Comparison of ENCODE assay signal across 1 cellular context in the genomic region with DNA sequence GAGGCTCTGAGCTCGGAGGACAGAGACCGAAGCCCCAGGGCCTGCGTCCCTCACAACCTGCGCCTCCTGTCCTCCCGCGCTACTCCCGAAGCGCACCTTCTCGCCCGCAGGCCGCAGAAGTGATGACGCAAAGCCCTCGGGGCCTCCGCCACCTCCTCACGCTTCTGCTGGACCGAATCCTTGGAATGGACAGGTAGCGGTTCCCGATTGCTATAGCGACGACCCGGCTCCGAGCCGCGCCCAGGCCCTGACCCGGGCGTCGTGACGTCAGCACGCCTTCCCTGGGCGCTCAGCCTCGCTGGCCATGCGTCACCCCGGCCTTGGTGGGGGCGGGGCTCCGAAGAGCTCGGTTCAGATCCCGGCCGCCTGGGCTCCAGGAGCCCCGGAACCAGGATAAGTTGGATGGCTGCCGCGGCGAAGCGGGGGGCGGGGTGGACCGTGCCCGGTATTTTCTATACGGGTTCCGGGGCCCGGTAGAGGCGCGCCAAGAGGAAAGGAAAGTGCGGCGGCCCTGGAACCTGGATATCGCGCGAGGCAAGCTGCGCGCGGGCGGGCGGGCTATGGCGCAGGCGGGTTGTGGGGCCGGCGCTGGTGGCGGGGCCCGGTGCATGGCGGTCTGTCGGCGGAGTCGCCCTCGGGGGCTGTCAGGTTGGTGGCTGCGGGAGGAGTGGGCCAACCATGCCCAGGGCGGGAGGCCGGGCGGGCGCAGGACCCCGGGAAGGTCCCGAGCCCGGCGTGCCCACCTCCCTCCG.
TF ChIP-seq lines count a peak whose summit lies in the region.

A gene (plus strand): TSS at position 542 of the 752 bp plus-strand sequence. CDS start 21,417 bp downstream, outside the sequence.

TF ChIP-seq in HepG2, 621 proteins besides CTCF, POLR2A, EP300 and RAD21 (continued from another document and continues in another):
- TF ChIP-seq, protein P1, sequence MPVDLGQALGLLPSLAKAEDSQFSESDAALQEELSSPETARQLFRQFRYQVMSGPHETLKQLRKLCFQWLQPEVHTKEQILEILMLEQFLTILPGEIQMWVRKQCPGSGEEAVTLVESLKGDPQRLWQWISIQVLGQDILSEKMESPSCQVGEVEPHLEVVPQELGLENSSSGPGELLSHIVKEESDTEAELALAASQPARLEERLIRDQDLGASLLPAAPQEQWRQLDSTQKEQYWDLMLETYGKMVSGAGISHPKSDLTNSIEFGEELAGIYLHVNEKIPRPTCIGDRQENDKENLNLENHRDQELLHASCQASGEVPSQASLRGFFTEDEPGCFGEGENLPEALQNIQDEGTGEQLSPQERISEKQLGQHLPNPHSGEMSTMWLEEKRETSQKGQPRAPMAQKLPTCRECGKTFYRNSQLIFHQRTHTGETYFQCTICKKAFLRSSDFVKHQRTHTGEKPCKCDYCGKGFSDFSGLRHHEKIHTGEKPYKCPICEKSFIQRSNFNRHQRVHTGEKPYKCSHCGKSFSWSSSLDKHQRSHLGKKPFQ (CRISPR knock-in tag; IDR thresholded peaks at IDR 0.05; ENCODE audit: insufficient replicate concordance): peak; percentile 88
- TF ChIP-seq, protein P2, sequence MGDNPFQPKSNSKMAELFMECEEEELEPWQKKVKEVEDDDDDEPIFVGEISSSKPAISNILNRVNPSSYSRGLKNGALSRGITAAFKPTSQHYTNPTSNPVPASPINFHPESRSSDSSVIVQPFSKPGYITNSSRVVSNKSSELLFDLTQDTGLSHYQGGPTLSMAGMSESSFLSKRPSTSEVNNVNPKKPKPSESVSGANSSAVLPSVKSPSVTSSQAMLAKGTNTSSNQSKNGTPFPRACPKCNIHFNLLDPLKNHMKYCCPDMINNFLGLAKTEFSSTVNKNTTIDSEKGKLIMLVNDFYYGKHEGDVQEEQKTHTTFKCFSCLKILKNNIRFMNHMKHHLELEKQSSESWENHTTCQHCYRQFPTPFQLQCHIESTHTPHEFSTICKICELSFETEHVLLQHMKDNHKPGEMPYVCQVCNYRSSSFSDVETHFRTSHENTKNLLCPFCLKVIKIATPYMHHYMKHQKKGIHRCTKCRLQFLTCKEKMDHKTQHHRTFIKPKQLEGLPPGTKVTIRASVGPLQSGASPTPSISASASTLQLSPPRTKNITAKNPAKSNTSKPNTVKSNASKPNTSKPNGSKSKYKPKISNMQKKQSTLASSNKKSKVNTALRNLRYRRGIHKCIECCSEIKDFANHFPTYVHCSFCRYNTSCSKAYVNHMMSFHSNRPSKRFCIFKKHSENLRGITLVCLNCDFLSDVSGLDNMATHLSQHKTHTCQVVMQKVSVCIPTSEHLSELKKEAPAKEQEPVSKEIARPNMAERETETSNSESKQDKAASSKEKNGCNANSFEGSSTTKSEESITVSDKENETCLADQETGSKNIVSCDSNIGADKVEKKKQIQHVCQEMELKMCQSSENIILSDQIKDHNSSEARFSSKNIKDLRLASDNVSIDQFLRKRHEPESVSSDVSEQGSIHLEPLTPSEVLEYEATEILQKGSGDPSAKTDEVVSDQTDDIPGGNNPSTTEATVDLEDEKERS (CRISPR knock-in tag; IDR thresholded peaks at IDR 0.05): peak; percentile 41; the same call in 1 of the 2 replicates
- peak; percentile 86 for TF ChIP-seq ZNF124 (CRISPR knock-in tag; IDR thresholded peaks at IDR 0.05)
- peak; percentile 94 for TF ChIP-seq ZNF703 (CRISPR knock-in tag; IDR thresholded peaks at IDR 0.05; ENCODE audit: borderline replicate concordance)
- TF ChIP-seq, protein P3, sequence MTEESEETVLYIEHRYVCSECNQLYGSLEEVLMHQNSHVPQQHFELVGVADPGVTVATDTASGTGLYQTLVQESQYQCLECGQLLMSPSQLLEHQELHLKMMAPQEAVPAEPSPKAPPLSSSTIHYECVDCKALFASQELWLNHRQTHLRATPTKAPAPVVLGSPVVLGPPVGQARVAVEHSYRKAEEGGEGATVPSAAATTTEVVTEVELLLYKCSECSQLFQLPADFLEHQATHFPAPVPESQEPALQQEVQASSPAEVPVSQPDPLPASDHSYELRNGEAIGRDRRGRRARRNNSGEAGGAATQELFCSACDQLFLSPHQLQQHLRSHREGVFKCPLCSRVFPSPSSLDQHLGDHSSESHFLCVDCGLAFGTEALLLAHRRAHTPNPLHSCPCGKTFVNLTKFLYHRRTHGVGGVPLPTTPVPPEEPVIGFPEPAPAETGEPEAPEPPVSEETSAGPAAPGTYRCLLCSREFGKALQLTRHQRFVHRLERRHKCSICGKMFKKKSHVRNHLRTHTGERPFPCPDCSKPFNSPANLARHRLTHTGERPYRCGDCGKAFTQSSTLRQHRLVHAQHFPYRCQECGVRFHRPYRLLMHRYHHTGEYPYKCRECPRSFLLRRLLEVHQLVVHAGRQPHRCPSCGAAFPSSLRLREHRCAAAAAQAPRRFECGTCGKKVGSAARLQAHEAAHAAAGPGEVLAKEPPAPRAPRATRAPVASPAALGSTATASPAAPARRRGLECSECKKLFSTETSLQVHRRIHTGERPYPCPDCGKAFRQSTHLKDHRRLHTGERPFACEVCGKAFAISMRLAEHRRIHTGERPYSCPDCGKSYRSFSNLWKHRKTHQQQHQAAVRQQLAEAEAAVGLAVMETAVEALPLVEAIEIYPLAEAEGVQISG (CRISPR knock-in tag; IDR thresholded peaks at IDR 0.05): peak; percentile 97
- no peak; the same call in 1 of the 2 replicates for TF ChIP-seq ZNF251 (CRISPR knock-in tag; IDR thresholded peaks at IDR 0.05)
- TF ChIP-seq ZNF850 (CRISPR knock-in tag; conservative IDR thresholded peaks at IDR 0.05): 0 out of 2 replicates have a peak, but pooled peaks have one; percentile 9
- TF ChIP-seq, protein P4, sequence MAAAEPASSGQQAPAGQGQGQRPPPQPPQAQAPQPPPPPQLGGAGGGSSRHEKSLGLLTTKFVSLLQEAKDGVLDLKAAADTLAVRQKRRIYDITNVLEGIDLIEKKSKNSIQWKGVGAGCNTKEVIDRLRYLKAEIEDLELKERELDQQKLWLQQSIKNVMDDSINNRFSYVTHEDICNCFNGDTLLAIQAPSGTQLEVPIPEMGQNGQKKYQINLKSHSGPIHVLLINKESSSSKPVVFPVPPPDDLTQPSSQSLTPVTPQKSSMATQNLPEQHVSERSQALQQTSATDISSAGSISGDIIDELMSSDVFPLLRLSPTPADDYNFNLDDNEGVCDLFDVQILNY (CRISPR knock-in tag; conservative IDR thresholded peaks at IDR 0.05): peak; percentile 84
- TF ChIP-seq, protein P5, sequence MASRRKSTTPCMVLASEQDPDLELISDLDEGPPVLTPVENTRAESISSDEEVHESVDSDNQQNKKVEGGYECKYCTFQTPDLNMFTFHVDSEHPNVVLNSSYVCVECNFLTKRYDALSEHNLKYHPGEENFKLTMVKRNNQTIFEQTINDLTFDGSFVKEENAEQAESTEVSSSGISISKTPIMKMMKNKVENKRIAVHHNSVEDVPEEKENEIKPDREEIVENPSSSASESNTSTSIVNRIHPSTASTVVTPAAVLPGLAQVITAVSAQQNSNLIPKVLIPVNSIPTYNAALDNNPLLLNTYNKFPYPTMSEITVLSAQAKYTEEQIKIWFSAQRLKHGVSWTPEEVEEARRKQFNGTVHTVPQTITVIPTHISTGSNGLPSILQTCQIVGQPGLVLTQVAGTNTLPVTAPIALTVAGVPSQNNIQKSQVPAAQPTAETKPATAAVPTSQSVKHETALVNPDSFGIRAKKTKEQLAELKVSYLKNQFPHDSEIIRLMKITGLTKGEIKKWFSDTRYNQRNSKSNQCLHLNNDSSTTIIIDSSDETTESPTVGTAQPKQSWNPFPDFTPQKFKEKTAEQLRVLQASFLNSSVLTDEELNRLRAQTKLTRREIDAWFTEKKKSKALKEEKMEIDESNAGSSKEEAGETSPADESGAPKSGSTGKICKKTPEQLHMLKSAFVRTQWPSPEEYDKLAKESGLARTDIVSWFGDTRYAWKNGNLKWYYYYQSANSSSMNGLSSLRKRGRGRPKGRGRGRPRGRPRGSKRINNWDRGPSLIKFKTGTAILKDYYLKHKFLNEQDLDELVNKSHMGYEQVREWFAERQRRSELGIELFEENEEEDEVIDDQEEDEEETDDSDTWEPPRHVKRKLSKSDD (CRISPR knock-in tag; IDR thresholded peaks at IDR 0.05; ENCODE audit: low read depth): peak; percentile 98
- TF ChIP-seq, protein P6, sequence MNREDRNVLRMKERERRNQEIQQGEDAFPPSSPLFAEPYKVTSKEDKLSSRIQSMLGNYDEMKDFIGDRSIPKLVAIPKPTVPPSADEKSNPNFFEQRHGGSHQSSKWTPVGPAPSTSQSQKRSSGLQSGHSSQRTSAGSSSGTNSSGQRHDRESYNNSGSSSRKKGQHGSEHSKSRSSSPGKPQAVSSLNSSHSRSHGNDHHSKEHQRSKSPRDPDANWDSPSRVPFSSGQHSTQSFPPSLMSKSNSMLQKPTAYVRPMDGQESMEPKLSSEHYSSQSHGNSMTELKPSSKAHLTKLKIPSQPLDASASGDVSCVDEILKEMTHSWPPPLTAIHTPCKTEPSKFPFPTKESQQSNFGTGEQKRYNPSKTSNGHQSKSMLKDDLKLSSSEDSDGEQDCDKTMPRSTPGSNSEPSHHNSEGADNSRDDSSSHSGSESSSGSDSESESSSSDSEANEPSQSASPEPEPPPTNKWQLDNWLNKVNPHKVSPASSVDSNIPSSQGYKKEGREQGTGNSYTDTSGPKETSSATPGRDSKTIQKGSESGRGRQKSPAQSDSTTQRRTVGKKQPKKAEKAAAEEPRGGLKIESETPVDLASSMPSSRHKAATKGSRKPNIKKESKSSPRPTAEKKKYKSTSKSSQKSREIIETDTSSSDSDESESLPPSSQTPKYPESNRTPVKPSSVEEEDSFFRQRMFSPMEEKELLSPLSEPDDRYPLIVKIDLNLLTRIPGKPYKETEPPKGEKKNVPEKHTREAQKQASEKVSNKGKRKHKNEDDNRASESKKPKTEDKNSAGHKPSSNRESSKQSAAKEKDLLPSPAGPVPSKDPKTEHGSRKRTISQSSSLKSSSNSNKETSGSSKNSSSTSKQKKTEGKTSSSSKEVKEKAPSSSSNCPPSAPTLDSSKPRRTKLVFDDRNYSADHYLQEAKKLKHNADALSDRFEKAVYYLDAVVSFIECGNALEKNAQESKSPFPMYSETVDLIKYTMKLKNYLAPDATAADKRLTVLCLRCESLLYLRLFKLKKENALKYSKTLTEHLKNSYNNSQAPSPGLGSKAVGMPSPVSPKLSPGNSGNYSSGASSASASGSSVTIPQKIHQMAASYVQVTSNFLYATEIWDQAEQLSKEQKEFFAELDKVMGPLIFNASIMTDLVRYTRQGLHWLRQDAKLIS (CRISPR knock-in tag; IDR thresholded peaks at IDR 0.05): 0 out of 2 replicates have a peak, but pooled peaks have one; percentile 39
- peak; percentile 98 for TF ChIP-seq RBFOX2 (IDR thresholded peaks at IDR 0.05; ENCODE audit: low read depth, low read length)
- TF ChIP-seq GFI1 (CRISPR knock-in tag; IDR thresholded peaks at IDR 0.05; ENCODE audit: borderline replicate concordance): peak; percentile 87
- TF ChIP-seq ZNF569 (CRISPR knock-in tag; IDR thresholded peaks at IDR 0.05; ENCODE audit: borderline replicate concordance): no peak
- TF ChIP-seq PAWR (CRISPR knock-in tag; IDR thresholded peaks at IDR 0.05; ENCODE audit: borderline replicate concordance): no peak
- TF ChIP-seq SMYD3 (CRISPR knock-in tag; IDR thresholded peaks at IDR 0.05): peak; percentile 98
- peak; percentile 94 for TF ChIP-seq ZSCAN29 (CRISPR knock-in tag; conservative IDR thresholded peaks at IDR 0.05)
- TF ChIP-seq CHD4 (IDR thresholded peaks at IDR 0.05; ENCODE audit: borderline replicate concordance, low read length): no peak
- TF ChIP-seq KLF13 (CRISPR knock-in tag; IDR thresholded peaks at IDR 0.05): no peak
- TF ChIP-seq PAF1 (CRISPR knock-in tag; IDR thresholded peaks at IDR 0.05): no peak
- no peak for TF ChIP-seq GTF2F1 (IDR thresholded peaks at IDR 0.05; ENCODE audit: low read length)
- peak; percentile 65 for TF ChIP-seq MIXL1 (CRISPR knock-in tag; IDR thresholded peaks at IDR 0.05)
- TF ChIP-seq KDM1A (CRISPR knock-in tag; IDR thresholded peaks at IDR 0.05): no peak
- peak; percentile 99 for TF ChIP-seq SALL2 (CRISPR knock-in tag; IDR thresholded peaks at IDR 0.05)
- peak; percentile 72 for TF ChIP-seq CCDC6 (CRISPR knock-in tag; IDR thresholded peaks at IDR 0.05)
- TF ChIP-seq PHB2 (IDR thresholded peaks at IDR 0.05; ENCODE audit: partially characterized antibody): no peak
- TF ChIP-seq, protein P7, sequence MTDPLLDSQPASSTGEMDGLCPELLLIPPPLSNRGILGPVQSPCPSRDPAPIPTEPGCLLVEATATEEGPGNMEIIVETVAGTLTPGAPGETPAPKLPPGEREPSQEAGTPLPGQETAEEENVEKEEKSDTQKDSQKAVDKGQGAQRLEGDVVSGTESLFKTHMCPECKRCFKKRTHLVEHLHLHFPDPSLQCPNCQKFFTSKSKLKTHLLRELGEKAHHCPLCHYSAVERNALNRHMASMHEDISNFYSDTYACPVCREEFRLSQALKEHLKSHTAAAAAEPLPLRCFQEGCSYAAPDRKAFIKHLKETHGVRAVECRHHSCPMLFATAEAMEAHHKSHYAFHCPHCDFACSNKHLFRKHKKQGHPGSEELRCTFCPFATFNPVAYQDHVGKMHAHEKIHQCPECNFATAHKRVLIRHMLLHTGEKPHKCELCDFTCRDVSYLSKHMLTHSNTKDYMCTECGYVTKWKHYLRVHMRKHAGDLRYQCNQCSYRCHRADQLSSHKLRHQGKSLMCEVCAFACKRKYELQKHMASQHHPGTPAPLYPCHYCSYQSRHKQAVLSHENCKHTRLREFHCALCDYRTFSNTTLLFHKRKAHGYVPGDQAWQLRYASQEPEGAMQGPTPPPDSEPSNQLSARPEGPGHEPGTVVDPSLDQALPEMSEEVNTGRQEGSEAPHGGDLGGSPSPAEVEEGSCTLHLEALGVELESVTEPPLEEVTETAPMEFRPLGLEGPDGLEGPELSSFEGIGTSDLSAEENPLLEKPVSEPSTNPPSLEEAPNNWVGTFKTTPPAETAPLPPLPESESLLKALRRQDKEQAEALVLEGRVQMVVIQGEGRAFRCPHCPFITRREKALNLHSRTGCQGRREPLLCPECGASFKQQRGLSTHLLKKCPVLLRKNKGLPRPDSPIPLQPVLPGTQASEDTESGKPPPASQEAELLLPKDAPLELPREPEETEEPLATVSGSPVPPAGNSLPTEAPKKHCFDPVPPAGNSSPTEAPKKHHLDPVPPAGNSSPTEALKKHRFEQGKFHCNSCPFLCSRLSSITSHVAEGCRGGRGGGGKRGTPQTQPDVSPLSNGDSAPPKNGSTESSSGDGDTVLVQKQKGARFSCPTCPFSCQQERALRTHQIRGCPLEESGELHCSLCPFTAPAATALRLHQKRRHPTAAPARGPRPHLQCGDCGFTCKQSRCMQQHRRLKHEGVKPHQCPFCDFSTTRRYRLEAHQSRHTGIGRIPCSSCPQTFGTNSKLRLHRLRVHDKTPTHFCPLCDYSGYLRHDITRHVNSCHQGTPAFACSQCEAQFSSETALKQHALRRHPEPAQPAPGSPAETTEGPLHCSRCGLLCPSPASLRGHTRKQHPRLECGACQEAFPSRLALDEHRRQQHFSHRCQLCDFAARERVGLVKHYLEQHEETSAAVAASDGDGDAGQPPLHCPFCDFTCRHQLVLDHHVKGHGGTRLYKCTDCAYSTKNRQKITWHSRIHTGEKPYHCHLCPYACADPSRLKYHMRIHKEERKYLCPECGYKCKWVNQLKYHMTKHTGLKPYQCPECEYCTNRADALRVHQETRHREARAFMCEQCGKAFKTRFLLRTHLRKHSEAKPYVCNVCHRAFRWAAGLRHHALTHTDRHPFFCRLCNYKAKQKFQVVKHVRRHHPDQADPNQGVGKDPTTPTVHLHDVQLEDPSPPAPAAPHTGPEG (CRISPR knock-in tag; IDR thresholded peaks at IDR 0.05): peak; percentile 99
- TF ChIP-seq ZNF17 (CRISPR knock-in tag; IDR thresholded peaks at IDR 0.05): no peak
